Comparison of ENCODE assay signal across 14 cellular contexts in genomic region chr1:59408608-59409007, GRCh38.
DNase-seq lines count a peak whose midpoint lies in the region; ATAC-seq and TF ChIP-seq lines count a peak whose summit lies in the region.
"Had no signal": no experiment of that assay in that cellular context is flagged by ENCODE, and none has a peak within 500 bp of the region (broad histone marks: within the 10 kb centered on the region; RNA-seq: fewer than 3 reads in every experiment).

No MANE protein-coding gene starts in this region.

- TF ChIP-seq CTCF in fibroblast of lung (conservative IDR thresholded peaks at IDR 0.05 in 1 of 2, IDR thresholded peaks at IDR 0.05 in 1 of 2; ENCODE audit: low read depth in 1 of 2, low read length in 2 of 2), result no peak
- TF ChIP-seq CTCF in thyroid gland (IDR thresholded peaks at IDR 0.05), result no peak
- TF ChIP-seq CTCF in testis (IDR thresholded peaks at IDR 0.05), result no peak

- no peak overlapping the region for H3K4me2 ChIP-seq in fibroblast of lung (ENCODE audit: extremely low read depth, insufficient read depth, low read length)

- H3K27ac ChIP-seq in fibroblast of lung (ENCODE audit: insufficient read depth, low read length), result no peak overlapping the region
- H3K27ac ChIP-seq in muscle layer of duodenum (ENCODE audit: low read length), result peak overlapping the region; percentile 14
- peak overlapping the region in 2 of 3 donors; percentile 24 to 42 for H3K27ac ChIP-seq in thyroid gland
- peak overlapping the region in 1 of 2 donors; percentile 26 for H3K27ac ChIP-seq in testis

- H2AFZ ChIP-seq in fibroblast of lung (ENCODE audit: low read length), result no peak overlapping the region

- no peak for ATAC-seq in HG03135 (IDR thresholded peaks at IDR 0.05; ENCODE audit: unreplicated experiment)

- H3K27me3 ChIP-seq in adipocyte (replicated peaks; ENCODE audit: control insufficient read depth, insufficient read depth, low read length), result no peaks in the 10 kb centered on the region
- H3K27me3 ChIP-seq in fibroblast of lung (ENCODE audit: control insufficient read depth, insufficient read depth, low read length), result no peaks in the 10 kb centered on the region
- H3K27me3 ChIP-seq in muscle layer of duodenum (ENCODE audit: low read depth, low read length), result no peaks in the 10 kb centered on the region
- H3K27me3 ChIP-seq in thyroid gland, result no peaks in the 10 kb centered on the region
- H3K27me3 ChIP-seq in testis, result no peaks in the 10 kb centered on the region

- no peak for TF ChIP-seq POLR2A in thyroid gland (IDR thresholded peaks at IDR 0.05)
- TF ChIP-seq POLR2A in testis (IDR thresholded peaks at IDR 0.05), result no peak

- DNase-seq in adipocyte (ENCODE audit: low read depth) (peak; percentile 47), fibroblast of lung (ENCODE audit: low read depth in 2 of 2) (peak; percentile 55 to 61), thyroid gland (peak; percentile 21 to 32), testis (no peak)
- no peak for DNase-seq in activated CD4-positive, alpha-beta T cell treated with anti-CD3 and anti-CD28 coated beads for 4 hours
- DNase-seq: activated naive CD4-positive, alpha-beta T cell treated with anti-CD3 and anti-CD28 coated beads for 36 hours; activated T-cell treated with anti-CD3 and anti-CD28 coated beads for 4 hours; Calu3; GDM1; NCI-H1694 treated with DMSO at 0.1 percent for 48 hours; NCI-H226 had no signal

- no peaks in the 10 kb centered on the region for H3K9me3 ChIP-seq in adipocyte (ENCODE audit: control insufficient read depth, low read length)
- no peaks in the 10 kb centered on the region for H3K9me3 ChIP-seq in fibroblast of lung (ENCODE audit: control insufficient read depth, insufficient read depth, low read depth, low read length)
- H3K9me3 ChIP-seq in muscle layer of duodenum (ENCODE audit: control insufficient read depth in 1 of 2, low read length in 2 of 2), result no peaks in the 10 kb centered on the region
- no peaks in the 10 kb centered on the region for H3K9me3 ChIP-seq in thyroid gland
- H3K9me3 ChIP-seq in testis, result no peaks in the 10 kb centered on the region
- H3K9me3 ChIP-seq: HAP-1 had no signal

- H3K36me3 ChIP-seq in adipocyte (ENCODE audit: control insufficient read depth, insufficient read depth, low read length, severe bottlenecking) (no peaks in the 10 kb centered on the region), fibroblast of lung (ENCODE audit: control insufficient read depth, insufficient read depth, low read length) (no peaks in the 10 kb centered on the region), muscle layer of duodenum (ENCODE audit: control insufficient read depth in 1 of 2, insufficient read depth in 2 of 2, low read length in 2 of 2) (no peaks in the 10 kb centered on the region), thyroid gland (no peaks in the 10 kb centered on the region), testis (ENCODE audit: low read depth, missing control alignments) (no peaks in the 10 kb centered on the region)
- H3K36me3 ChIP-seq: HAP-1 had no signal

- H3K4me1 ChIP-seq in adipocyte (ENCODE audit: control insufficient read depth, insufficient read depth, low read length) (peaks cover 9% of the 10 kb centered on the region), fibroblast of lung (ENCODE audit: control insufficient read depth, extremely low read depth, insufficient read depth, low read length) (peaks cover 2% of the 10 kb centered on the region), muscle layer of duodenum (ENCODE audit: control insufficient read depth in 1 of 2, insufficient read depth in 2 of 2, low read length in 2 of 2) (peaks cover 0 to 13% of the 10 kb centered on the region in 2 donors), thyroid gland (peaks cover 12 to 13% of the 10 kb centered on the region in 2 donors), testis (peaks cover 2% of the 10 kb centered on the region)

- no peak overlapping the region for H3K9ac ChIP-seq in adipocyte (ENCODE audit: low read length)
- no peak overlapping the region for H3K9ac ChIP-seq in fibroblast of lung (ENCODE audit: insufficient read depth, low read length)

- intact Hi-C loops in thyroid gland (cut with DNase I), result no loop called here
- intact Hi-C loops in testis (cut with DNase I; ENCODE audit: low total_unique reads), result no loop called here

- H4K20me1 ChIP-seq in fibroblast of lung (ENCODE audit: control insufficient read depth, extremely low read depth, insufficient read depth, low read length), result no peaks in the 10 kb centered on the region

- no peak overlapping the region for H3K4me3 ChIP-seq in adipocyte (ENCODE audit: low read length)
- no peak overlapping the region for H3K4me3 ChIP-seq in fibroblast of lung (replicated peaks in 1 of 4; ENCODE audit: control extremely low read depth in 1 of 4, insufficient read depth in 1 of 4, low read depth in 3 of 4, low read length in 4 of 4)
- no peak overlapping the region for H3K4me3 ChIP-seq in muscle layer of duodenum (ENCODE audit: low read depth in 1 of 2, low read length in 2 of 2)
- no peak overlapping the region for H3K4me3 ChIP-seq in thyroid gland (replicated peaks in 1 of 3)
- no peak overlapping the region for H3K4me3 ChIP-seq in testis
- H3K4me3 ChIP-seq: HAP-1 had no signal

- no peaks in the 10 kb centered on the region for H3K79me2 ChIP-seq in fibroblast of lung (ENCODE audit: control insufficient read depth, insufficient read depth, low read length)

- 24 to 38% methylated on average over 4 of the region's 4 CpGs for WGBS in thyroid gland, 2 donors
- 40 to 44% methylated on average over 4 of the region's 4 CpGs for WGBS in testis, 2 donors

Comparison
In these comparisons a context has a peak if more than half of its experiments do, and no peak if none do; other contexts are left out.
1. DNase-seq: peak in adipocyte (single experiment), fibroblast of lung (2 of 2) and thyroid gland (2 of 2); none in testis (single experiment) and activated CD4-positive, alpha-beta T cell treated with anti-CD3 and anti-CD28 coated beads for 4 hours (0 of 2).